In genomic region chr11:117985953-117986887, GRCh38 we compare ENCODE assay signal across 7 cellular contexts. TPM values are rescaled to one million over a fixed set of nuclear protein-coding genes. Genes with fewer than 3 reads are reported as not detected.
DNase-seq lines count a peak whose midpoint lies in the region; ATAC-seq, FAIRE-seq and TF ChIP-seq lines count a peak whose summit lies in the region.

IL10RA (plus strand) TSS chr11:117986394; CDS start chr11:117986468, 74 bp downstream.

- WGBS in right lobe of liver (ENCODE audit: insufficient coverage, low coverage, low lambda C conversion rate, missing lambda C conversion rate) = 2% methylated on average over 12 of the region's 71 CpGs

- H3K27me3 ChIP-seq in right lobe of liver = no peaks in the 10 kb centered on the region

- intact Hi-C loops in right lobe of liver (cut with DNase I) = no loop called here

- peak; percentile 93 for TF ChIP-seq POLR2A in GM12892 (IDR thresholded peaks at IDR 0.05; ENCODE audit: low read depth, low read length)
- peak; percentile 88 for TF ChIP-seq POLR2A in right lobe of liver (IDR thresholded peaks at IDR 0.05)

- no peaks in the 10 kb centered on the region for H3K36me3 ChIP-seq in right lobe of liver

- peaks cover 0 to 10% (median 0%) of the 10 kb centered on the region in 4 donors for H3K4me1 ChIP-seq in right lobe of liver

- no peak for TF ChIP-seq CTCF in right lobe of liver (IDR thresholded peaks at IDR 0.05)

- POLR2A ChIA-PET in HEK293T (lab: Yijun Ruan, JAX) = interaction anchor here (1.0 kb wide), 1 partner anchor 9 kb away, joined by 4 read pairs; no protein-coding TSS in a partner anchor

- H3K27ac ChIP-seq in cingulate gyrus (ENCODE audit: low read depth, low read length) (peak within 1 kb of the TSS; percentile 40), right lobe of liver (peak within 1 kb of the TSS; percentile 36 to 75 (median 70))

- no peaks in the 10 kb centered on the region for H3K9me3 ChIP-seq in right lobe of liver

- H3K4me3 ChIP-seq in right lobe of liver = peak within 1 kb of the TSS; percentile 38 to 59 (median 49)

- peak; percentile 95 for DNase-seq in GM12892 (ENCODE audit: insufficient read length)
- peak; percentile 93 for DNase-seq in HEK293T (ENCODE audit: extremely low spot score)
- peak; percentile 81 for DNase-seq in NCI-H1105 treated with DMSO at 0.1 percent for 48 hours (lab: John Stamatoyannopoulos, UW)
- peak; percentile 73 for DNase-seq in activated CD4-positive, alpha-beta T cell treated with anti-CD3 and anti-CD28 coated beads for 1 hour
- peak; percentile 73 to 90 (median 84) for DNase-seq in right lobe of liver
- DNase-seq in stimulated activated CD4-positive, alpha-beta T cell treated with anti-CD3 and anti-CD28 coated beads, Interleukin-4, amount 100 ng/mL, for 24 hours = peak; percentile 80

- CTCF ChIA-PET in HEK293T (lab: Yijun Ruan, JAX) = interaction anchor here (0.6 to 1.0 kb wide), 3 partner anchors 39 to 167 kb away, joined by 3 read pairs; no protein-coding TSS in a partner anchor

- peak; percentile 100 for FAIRE-seq in GM12892 (lab: Jason Lieb, UNC)

- ATAC-seq in right lobe of liver = peak; percentile 89 to 94 (median 94)

TF ChIP-seq in HEK293T, 16 proteins besides CTCF, POLR2A, EP300 and RAD21:
- TF ChIP-seq FOXM1 (IDR thresholded peaks at IDR 0.05; ENCODE audit: borderline replicate concordance) (no peak), BHLHE40 (IDR thresholded peaks at IDR 0.05; ENCODE audit: borderline replicate concordance) (no peak), LEF1 (IDR thresholded peaks at IDR 0.05; ENCODE audit: borderline replicate concordance) (no peak; the same call in 1 of the 2 replicates), ZNF384 (IDR thresholded peaks at IDR 0.05) (no peak), NFRKB (IDR thresholded peaks at IDR 0.05) (no peak), ARNT (IDR thresholded peaks at IDR 0.05) (no peak), CTBP1 (IDR thresholded peaks at IDR 0.05; ENCODE audit: borderline replicate concordance) (no peak), L3MBTL2 (conservative IDR thresholded peaks at IDR 0.05) (peak; percentile 96), PKNOX1 (IDR thresholded peaks at IDR 0.05) (peak; percentile 93), ELF4 (IDR thresholded peaks at IDR 0.05) (no peak), FOXA1 (IDR thresholded peaks at IDR 0.05) (no peak), HDGF (IDR thresholded peaks at IDR 0.05; ENCODE audit: borderline replicate concordance) (no peak), SUZ12 (IDR thresholded peaks at IDR 0.05) (no peak), TARDBP (IDR thresholded peaks at IDR 0.05) (no peak), SP1 (IDR thresholded peaks at IDR 0.05) (peak; percentile 29; the same call in 1 of the 2 replicates), FOXK2 (IDR thresholded peaks at IDR 0.05) (no peak)
TF ChIP-seq in HEK293T: peak in this region for 3.

RNA-seq across cellular contexts. Expression of gene IL10RA, which starts in this region (rescaled TPM):
- 7.5 TPM for polyA plus RNA-seq in GM12892 (2012; ENCODE audit: missing spikeins)
- 10 to 100 TPM in 2 of 6 experiments, 1 to 10 TPM in 4; 4.9 to 17.9 (median 7.4) TPM for total RNA-seq in right lobe of liver

Comparison
In these comparisons a context has a peak if more than half of its experiments do, and no peak if none do; other contexts are left out.
1. Peak in every context shown above with its lines: DNase-seq, ATAC-seq, H3K4me3 ChIP-seq and H3K27ac ChIP-seq.